22 cellular contexts compared by ENCODE assay signal in genomic region chr11:38646382-38646781, GRCh38.
"Had no signal": no experiment of that assay in that cellular context is flagged by ENCODE, and none has a peak within 500 bp of the region (broad histone marks: within the 10 kb centered on the region; RNA-seq: fewer than 3 reads in every experiment).

No MANE protein-coding gene starts in this region.

- H3K36me3 ChIP-seq: sigmoid colon, stomach, thoracic aorta had no signal

- H3K4me1 ChIP-seq: foreskin keratinocyte, parathyroid adenoma, psoas muscle, sigmoid colon, stomach had no signal

- H3K4me3 ChIP-seq: coronary artery, lung, psoas muscle, sigmoid colon, stomach, thoracic aorta had no signal

- H3K27ac ChIP-seq: coronary artery, foreskin keratinocyte, parathyroid adenoma, psoas muscle, sigmoid colon, stomach, thoracic aorta had no signal

- DNase-seq: effector CD4-positive, alpha-beta T cell; endodermal cell; erythroblast; foreskin keratinocyte; head of caudate nucleus; hypothalamus; mesendoderm; naive thymus-derived CD4-positive, alpha-beta T cell; nephron progenitor cell; psoas muscle; retina; sigmoid colon; small intestine; stimulated activated CD4-positive, alpha-beta T cell treated with anti-CD3 and anti-CD28 coated beads, Interleukin-12 subunit alpha, Interleukin-12 subunit beta, amount 100 ng/mL, for 4 hours; stimulated activated naive CD4-positive, alpha-beta T cell; stomach; trophoblast cell had no signal

- H3K27me3 ChIP-seq: foreskin keratinocyte, sigmoid colon, stomach had no signal

- H3K9me3 ChIP-seq: psoas muscle, sigmoid colon, thoracic aorta had no signal

- ATAC-seq: foreskin keratinocyte; left lobe of liver; naive thymus-derived CD4-positive, alpha-beta T cell had no signal
